1 cellular context compared by ENCODE assay signal in genomic region chr3:126983276-126983652, GRCh38.
TF ChIP-seq lines count a peak whose summit lies in the region.

No MANE protein-coding gene starts in this region.

TF ChIP-seq in K562, 482 proteins besides CTCF, POLR2A, EP300 and RAD21 (continued from another document):
- TF ChIP-seq GATAD2B (IDR thresholded peaks at IDR 0.05; ENCODE audit: borderline replicate concordance) (peak; percentile 27; the same call in 1 of the 2 replicates), E2F8 (IDR thresholded peaks at IDR 0.05; ENCODE audit: low read depth, partially characterized antibody) (no peak), ARID2 (IDR thresholded peaks at IDR 0.05) (no peak), EWSR1 (IDR thresholded peaks at IDR 0.05; ENCODE audit: borderline replicate concordance, low read depth, partially characterized antibody) (no peak), RAD51 (IDR thresholded peaks at IDR 0.05; ENCODE audit: borderline replicate concordance, low read depth) (no peak), TSHZ1 (CRISPR knock-in tag; IDR thresholded peaks at IDR 0.05) (no peak), FOXJ3 (CRISPR knock-in tag; IDR thresholded peaks at IDR 0.05) (no peak), ZNF12 (CRISPR knock-in tag; IDR thresholded peaks at IDR 0.05) (no peak), E2F1 (CRISPR knock-in tag; IDR thresholded peaks at IDR 0.05) (no peak), ZNF79 (CRISPR knock-in tag; IDR thresholded peaks at IDR 0.05; ENCODE audit: low read depth) (no peak), SETDB1 (IDR thresholded peaks at IDR 0.05; ENCODE audit: low read length) (no peak), TAF1 (IDR thresholded peaks at IDR 0.05; ENCODE audit: control insufficient read depth, extremely low read depth, insufficient read depth, low read length, severe bottlenecking) (peak; percentile 4), NRF1 (conservative IDR thresholded peaks at IDR 0.05 in 1 of 2, IDR thresholded peaks at IDR 0.05 in 1 of 2) (no peak), ZNF785 (CRISPR knock-in tag; IDR thresholded peaks at IDR 0.05) (no peak)
- TF ChIP-seq, protein P1, sequence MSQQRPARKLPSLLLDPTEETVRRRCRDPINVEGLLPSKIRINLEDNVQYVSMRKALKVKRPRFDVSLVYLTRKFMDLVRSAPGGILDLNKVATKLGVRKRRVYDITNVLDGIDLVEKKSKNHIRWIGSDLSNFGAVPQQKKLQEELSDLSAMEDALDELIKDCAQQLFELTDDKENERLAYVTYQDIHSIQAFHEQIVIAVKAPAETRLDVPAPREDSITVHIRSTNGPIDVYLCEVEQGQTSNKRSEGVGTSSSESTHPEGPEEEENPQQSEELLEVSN (IDR thresholded peaks at IDR 0.05; ENCODE audit: borderline replicate concordance in 1 of 2, extremely low read depth in 1 of 2, insufficient read depth in 1 of 2, insufficient read length in 1 of 2, low read depth in 1 of 2, low read length in 1 of 2, poor library complexity in 1 of 2, severe bottlenecking in 1 of 2): peak in 1 of 2 experiments; percentile 66
